8 cellular contexts compared by ENCODE assay signal in genomic region chr5:41193462-41194166, GRCh38. TPM values are rescaled to one million over a fixed set of nuclear protein-coding genes. Genes with fewer than 3 reads are reported as not detected.
DNase-seq lines count a peak whose midpoint lies in the region; ATAC-seq and TF ChIP-seq lines count a peak whose summit lies in the region.

No MANE protein-coding gene starts in this region.

- no peak overlapping the region for H3K4me3 ChIP-seq in epithelial cell of proximal tubule (ENCODE audit: low read depth, low read length)

- no peak for TF ChIP-seq CTCF in epithelial cell of proximal tubule (conservative IDR thresholded peaks at IDR 0.05; ENCODE audit: low read depth, low read length)

- no peak for ATAC-seq in GM19452 (IDR thresholded peaks at IDR 0.05; ENCODE audit: unreplicated experiment)
- no peak for ATAC-seq in HG03280 (IDR thresholded peaks at IDR 0.05; ENCODE audit: unreplicated experiment)

- peak; percentile 43 for DNase-seq in DMS 273 (lab: John Stamatoyannopoulos, UW; ENCODE audit: unreplicated experiment)
- DNase-seq in DMS 273 treated with DMSO at 0.1 percent for 48 hours (lab: John Stamatoyannopoulos, UW) = no peak
- peak; percentile 20 for DNase-seq in epithelial cell of proximal tubule (ENCODE audit: low read depth)
- DNase-seq in medulla oblongata (ENCODE audit: extremely low spot score) = peak; percentile 77
- peak; percentile 97 for DNase-seq in ureter (ENCODE audit: low spot score)
- no peak for DNase-seq in NOMO-1 treated with dmso at 0.1 percent for 144 hours (lab: John Stamatoyannopoulos, UW; ENCODE audit: unreplicated experiment)

RNA-seq across cellular contexts. Expression of gene C6, which starts 19.7 kb away (rescaled TPM):
- total RNA-seq in epithelial cell of proximal tubule = not detected in 2 replicates
- 2.5 TPM for total RNA-seq in ureter

Comparison
In these comparisons a context has a peak if more than half of its experiments do, and no peak if none do; other contexts are left out.
1. DNase-seq: peak in DMS 273 (single experiment), epithelial cell of proximal tubule (single experiment), medulla oblongata (single experiment) and ureter (single experiment); none in DMS 273 treated with DMSO at 0.1 percent for 48 hours (single experiment) and NOMO-1 treated with dmso at 0.1 percent for 144 hours (single experiment).